ENCODE assay signal across 20 cellular contexts in the genomic region with DNA sequence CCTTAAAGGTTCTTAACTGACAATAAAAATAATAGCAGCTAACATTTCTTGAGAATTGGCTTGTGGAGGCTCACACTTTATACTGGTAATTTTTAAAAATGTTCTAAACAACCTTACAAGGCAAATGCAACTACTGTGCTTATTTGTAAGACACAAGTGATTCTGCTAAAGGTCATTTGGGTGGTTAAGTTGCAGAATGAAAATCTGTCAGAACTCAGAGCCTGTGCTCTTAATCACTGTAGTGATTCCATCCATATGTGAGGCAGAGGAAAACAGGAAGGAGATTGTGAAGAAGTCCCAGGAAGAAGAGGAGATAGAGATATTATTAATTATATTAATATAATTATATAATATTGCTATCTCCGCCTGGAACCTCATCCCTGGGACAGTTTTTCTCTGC. TPM values are rescaled to one million over a fixed set of nuclear protein-coding genes. Genes with fewer than 3 reads are reported as not detected.
DNase-seq lines count a peak whose midpoint lies in the region; ATAC-seq and TF ChIP-seq lines count a peak whose summit lies in the region.
"Had no signal": no experiment of that assay in that cellular context is flagged by ENCODE, and none has a peak within 500 bp of the region (broad histone marks: within the 10 kb centered on the region; RNA-seq: fewer than 3 reads in every experiment).

No MANE protein-coding gene starts in this region.

- H3K9ac ChIP-seq in endodermal cell (ENCODE audit: extremely low read depth, low read length, poor library complexity, severe bottlenecking): no peak overlapping the region

- no peak for TF ChIP-seq POLR2A in body of pancreas (IDR thresholded peaks at IDR 0.05)

- H2AFZ ChIP-seq in ACC112 (ENCODE audit: low read length, unreplicated experiment): peak overlapping the region; percentile 72

- no peaks in the 10 kb centered on the region for H3K36me3 Mint-ChIP-seq in endodermal cell (ENCODE audit: low read depth)
- H3K36me3 Mint-ChIP-seq in neural crest cell (ENCODE audit: low read depth): no peaks in the 10 kb centered on the region
- H3K36me3 Mint-ChIP-seq: CD14-positive monocyte had no signal

- H3K4me1 ChIP-seq in ACC112 (ENCODE audit: control insufficient read depth, insufficient read depth, low read length, unreplicated experiment): peaks cover 61% of the 10 kb centered on the region
- peaks cover 4% of the 10 kb centered on the region for H3K4me1 ChIP-seq in endodermal cell (ENCODE audit: control insufficient read depth, insufficient read depth, low read length)
- H3K4me1 ChIP-seq in body of pancreas: peaks cover 4% of the 10 kb centered on the region

- peak; percentile 46 for DNase-seq in GM03348 (ENCODE audit: low spot score)
- no peak for DNase-seq in endodermal cell
- DNase-seq in neural crest cell (ENCODE audit: low read depth, low spot score): no peak
- DNase-seq in Ammon's horn (ENCODE audit: low spot score): no peak
- no peak for DNase-seq in GM13977 (ENCODE audit: low spot score)
- no peak for DNase-seq in body of pancreas
- DNase-seq: ACHN; activated CD4-positive, CD25-positive, alpha-beta regulatory T cell treated with anti-CD3 and anti-CD28 coated beads, Interleukin-2, amount 50 U/mL, for 72 hours; activated naive CD4-positive, alpha-beta T cell treated with anti-CD3 and anti-CD28 coated beads, Interleukin-2, amount 10 ng/mL, durations not matched to agents 7 days and 5 days; activated T-cell treated with anti-CD3 and anti-CD28 coated beads, Interleukin-2, amount 50 U/mL, for 48 hours; H9; Kasumi-1; NCI-H1694 treated with DMSO at 0.1 percent for 48 hours; NCI-H2227 treated with DMSO at 0.1 percent for 48 hours; OCI-M1 had no signal

- no peak overlapping the region for H3K27ac Mint-ChIP-seq in endodermal cell
- H3K27ac Mint-ChIP-seq in neural crest cell (ENCODE audit: unreplicated experiment): peak overlapping the region; percentile 58
- H3K27ac Mint-ChIP-seq: activated naive CD4-positive, alpha-beta T cell treated with anti-CD3 and anti-CD28 coated beads, Interleukin-2, amount 10 ng/mL, durations not matched to agents 7 days and 5 days; H9 had no signal

- H3K9me3 ChIP-seq in endodermal cell (ENCODE audit: control insufficient read depth, low read length): no peaks in the 10 kb centered on the region
- H3K9me3 ChIP-seq in body of pancreas: no peaks in the 10 kb centered on the region

- no peak overlapping the region for H3K4me3 ChIP-seq in ACC112 (ENCODE audit: low read depth, low read length)
- H3K4me3 ChIP-seq in endodermal cell (ENCODE audit: low read length): no peak overlapping the region
- H3K4me3 ChIP-seq in body of pancreas: no peak overlapping the region

- no peak overlapping the region for H3K4me3 Mint-ChIP-seq in endodermal cell
- no peak overlapping the region for H3K4me3 Mint-ChIP-seq in neural crest cell
- H3K4me3 Mint-ChIP-seq: activated naive CD4-positive, alpha-beta T cell treated with anti-CD3 and anti-CD28 coated beads, Interleukin-2, amount 10 ng/mL, durations not matched to agents 7 days and 5 days; CD14-positive monocyte; central memory CD8-positive, alpha-beta T cell; H9 had no signal

- H3K4me1 Mint-ChIP-seq in endodermal cell (peaks cover 13% of the 10 kb centered on the region), neural crest cell (peaks cover 30% of the 10 kb centered on the region)

- H3K9me3 Mint-ChIP-seq in endodermal cell (no peaks in the 10 kb centered on the region), neural crest cell (no peaks in the 10 kb centered on the region)
- H3K9me3 Mint-ChIP-seq: activated naive CD4-positive, alpha-beta T cell treated with anti-CD3 and anti-CD28 coated beads, Interleukin-2, amount 10 ng/mL, durations not matched to agents 7 days and 5 days; CD14-positive monocyte; central memory CD8-positive, alpha-beta T cell; H9 had no signal

- H3K27me3 Mint-ChIP-seq in endodermal cell (ENCODE audit: insufficient read depth): no peaks in the 10 kb centered on the region
- H3K27me3 Mint-ChIP-seq in neural crest cell (ENCODE audit: low read depth): no peaks in the 10 kb centered on the region
- H3K27me3 Mint-ChIP-seq: activated naive CD4-positive, alpha-beta T cell treated with anti-CD3 and anti-CD28 coated beads, Interleukin-2, amount 10 ng/mL, durations not matched to agents 7 days and 5 days; central memory CD8-positive, alpha-beta T cell had no signal

- H3K27me3 ChIP-seq in ACC112 (ENCODE audit: insufficient read depth, low read length) (no peaks in the 10 kb centered on the region), endodermal cell (ENCODE audit: control insufficient read depth, insufficient read depth, low read length, poor library complexity, severe bottlenecking) (no peaks in the 10 kb centered on the region), body of pancreas (no peaks in the 10 kb centered on the region)

- H3K27ac ChIP-seq in ACC112 (ENCODE audit: low read depth, low read length): no peak overlapping the region
- peak overlapping the region; percentile 44 for H3K27ac ChIP-seq in endodermal cell (ENCODE audit: low read depth, low read length)
- no peak overlapping the region for H3K27ac ChIP-seq in body of pancreas
- H3K27ac ChIP-seq: epithelial cell of prostate had no signal

- no peaks in the 10 kb centered on the region for H3K36me3 ChIP-seq in ACC112 (ENCODE audit: insufficient read depth, low read length)
- H3K36me3 ChIP-seq in endodermal cell (ENCODE audit: control insufficient read depth, insufficient read depth, low read length): no peaks in the 10 kb centered on the region
- no peaks in the 10 kb centered on the region for H3K36me3 ChIP-seq in body of pancreas (replicated peaks in 1 of 2; ENCODE audit: insufficient read depth in 1 of 2, low read depth in 2 of 2)

- in situ Hi-C loops in GM13977 (cut with MboI; ENCODE audit: low pct_unique_long_range_greater_than_20kb, low sequenced_read_pairs, unreplicated experiment): no loop called here

- no peaks in the 10 kb centered on the region for H3K79me2 ChIP-seq in ACC112 (ENCODE audit: control insufficient read depth, insufficient read depth, low read length, unreplicated experiment)

- TF ChIP-seq CTCF in endodermal cell (conservative IDR thresholded peaks at IDR 0.05) (no peak), neural crest cell (conservative IDR thresholded peaks at IDR 0.05) (no peak), GM13977 (IDR thresholded peaks at IDR 0.05; ENCODE audit: extremely low read depth, insufficient read depth, missing control alignments) (no peak), body of pancreas (IDR thresholded peaks at IDR 0.05) (no peak)

- intact Hi-C loops in body of pancreas (cut with DNase I): no loop called here

- WGBS in endodermal cell (ENCODE audit: insufficient coverage in 1 of 2, insufficient read length in 1 of 2), 2 experiments: 80% methylated on average over 1 of the region's 1 CpG
- 82 to 88% methylated on average over 1 of the region's 1 CpG for WGBS in body of pancreas, 2 donors

- no peak for ATAC-seq in HG02884 (IDR thresholded peaks at IDR 0.05; ENCODE audit: unreplicated experiment)
- ATAC-seq in body of pancreas: no peak

RNA-seq across cellular contexts. Expression of a gene that starts 59.0 kb away (rescaled TPM):
- total RNA-seq in endodermal cell (10 to 100 TPM; 75.1 to 99.7 TPM), neural crest cell (36.6 and 37.8 TPM in 2 replicates), body of pancreas (10 to 100 TPM; 15.8 to 27.5 TPM)
- polyA plus RNA-seq in endodermal cell (2013, experiment 1 of 2): 48.4 TPM
- polyA plus RNA-seq in endodermal cell (2013, experiment 2 of 2): 43.3 TPM
